8 cellular contexts compared by ENCODE assay signal in genomic region chr5:177350776-177351391, GRCh38. TPM values are rescaled to one million over a fixed set of nuclear protein-coding genes. Genes with fewer than 3 reads are reported as not detected.
DNase-seq lines count a peak whose midpoint lies in the region; ATAC-seq, FAIRE-seq and TF ChIP-seq lines count a peak whose summit lies in the region.

No MANE protein-coding gene starts in this region.

- peaks cover 45% of the 10 kb centered on the region for H3K4me1 Mint-ChIP-seq in activated naive CD8-positive, alpha-beta T cell treated with anti-CD3 and anti-CD28 coated beads, Interleukin-2, amount 10 ng/mL, durations not matched to agents 7 days and 5 days

- H3K36me3 Mint-ChIP-seq in activated naive CD8-positive, alpha-beta T cell treated with anti-CD3 and anti-CD28 coated beads, Interleukin-2, amount 10 ng/mL, durations not matched to agents 7 days and 5 days = peaks cover 13% of the 10 kb centered on the region

- intact Hi-C loops in cardiac septum (cut with DNase I) (no loop called here), kidney (cut with DNase I) (no loop called here), testis (cut with DNase I; ENCODE audit: low total_unique reads) (no loop called here)

- H3K9me3 Mint-ChIP-seq in activated naive CD8-positive, alpha-beta T cell treated with anti-CD3 and anti-CD28 coated beads, Interleukin-2, amount 10 ng/mL, durations not matched to agents 7 days and 5 days = peaks cover 12% of the 10 kb centered on the region

- DNase-seq in cardiac muscle cell (ENCODE audit: low read depth in 1 of 2, low spot score in 1 of 2) = no peak
- DNase-seq in cardiac septum (ENCODE audit: low spot score) = no peak
- no peak for DNase-seq in activated naive CD8-positive, alpha-beta T cell treated with anti-CD3 and anti-CD28 coated beads, Interleukin-2, amount 10 ng/mL, durations not matched to agents 7 days and 5 days
- DNase-seq in kidney = no peak
- DNase-seq in testis = no peak
- no peak for DNase-seq in ACHN
- no peak for DNase-seq in cortex of kidney (lab: John Stamatoyannopoulos, UW)

- H3K27ac ChIP-seq in cardiac muscle cell = peak overlapping the region; percentile 95
- peak overlapping the region; percentile 90 to 96 for H3K27ac ChIP-seq in kidney (ENCODE audit: low read depth in 2 of 2, low read length in 2 of 2)
- H3K27ac ChIP-seq in testis = peak overlapping the region; percentile 85 to 93

- H3K4me1 ChIP-seq in cardiac muscle cell (ENCODE audit: low read depth) (peaks cover 7% of the 10 kb centered on the region), kidney (ENCODE audit: control insufficient read depth in 1 of 2, insufficient read depth in 1 of 2, low read depth in 1 of 2, low read length in 2 of 2) (peaks cover 13 to 19% of the 10 kb centered on the region in 2 donors), testis (peaks cover 16% of the 10 kb centered on the region)

- in situ Hi-C loops in ACHN (cut with HindIII; ENCODE audit: low pct_ligation_motif_present, low pct_unique_long_range_greater_than_20kb, low sequenced_read_pairs) = no loop called here

- peak overlapping the region; percentile 94 to 100 for H3K9ac ChIP-seq in kidney (ENCODE audit: low read length in 2 of 2)

- H3K4me3 ChIP-seq in cardiac muscle cell (peak overlapping the region; percentile 72), kidney (ENCODE audit: low read length in 2 of 2) (peak overlapping the region; percentile 99 to 100), testis (peak overlapping the region; percentile 70 to 86)

- FAIRE-seq in kidney (lab: Jason Lieb, UNC) = no peak

- no peaks in the 10 kb centered on the region for H3K27me3 ChIP-seq in cardiac muscle cell
- no peaks in the 10 kb centered on the region for H3K27me3 ChIP-seq in testis

- peak overlapping the region; percentile 100 for H3K27ac Mint-ChIP-seq in activated naive CD8-positive, alpha-beta T cell treated with anti-CD3 and anti-CD28 coated beads, Interleukin-2, amount 10 ng/mL, durations not matched to agents 7 days and 5 days

- TF ChIP-seq POLR2A in testis (IDR thresholded peaks at IDR 0.05) = no peak

- H3K9me3 ChIP-seq in cardiac muscle cell (ENCODE audit: low read depth) (no peaks in the 10 kb centered on the region), kidney (ENCODE audit: control insufficient read depth in 1 of 2, low read length in 2 of 2) (no peaks in the 10 kb centered on the region), testis (no peaks in the 10 kb centered on the region)

- no peak for ATAC-seq in activated naive CD8-positive, alpha-beta T cell treated with anti-CD3 and anti-CD28 coated beads, Interleukin-2, amount 10 ng/mL, durations not matched to agents 7 days and 5 days (ENCODE audit: low read depth)
- ATAC-seq in GM21717 (IDR thresholded peaks at IDR 0.05; ENCODE audit: unreplicated experiment) = no peak

- peaks cover under 1% of the 10 kb centered on the region for H3K36me3 ChIP-seq in cardiac muscle cell
- peaks cover 5 to 7% of the 10 kb centered on the region in 2 donors for H3K36me3 ChIP-seq in kidney (ENCODE audit: control insufficient read depth in 1 of 2, insufficient read depth in 2 of 2, low read length in 2 of 2)
- no peaks in the 10 kb centered on the region for H3K36me3 ChIP-seq in testis (ENCODE audit: low read depth, missing control alignments)

- H3K4me3 Mint-ChIP-seq in activated naive CD8-positive, alpha-beta T cell treated with anti-CD3 and anti-CD28 coated beads, Interleukin-2, amount 10 ng/mL, durations not matched to agents 7 days and 5 days = peak overlapping the region; percentile 99

- no peaks in the 10 kb centered on the region for H3K27me3 Mint-ChIP-seq in activated naive CD8-positive, alpha-beta T cell treated with anti-CD3 and anti-CD28 coated beads, Interleukin-2, amount 10 ng/mL, durations not matched to agents 7 days and 5 days

- TF ChIP-seq CTCF in cardiac muscle cell (IDR thresholded peaks at IDR 0.05; ENCODE audit: low read depth, low read length) (no peak), kidney (IDR thresholded peaks at IDR 0.05; ENCODE audit: borderline replicate concordance, extremely low read depth, insufficient read depth) (no peak), testis (IDR thresholded peaks at IDR 0.05) (no peak)

- POLR2A ChIA-PET in activated naive CD8-positive, alpha-beta T cell treated with anti-CD3 and anti-CD28 coated beads, Interleukin-2, amount 10 ng/mL, durations not matched to agents 7 days and 5 days (lab: Charles Lee) = interaction anchor here (1.8 to 3.1 kb wide), 5 partner anchors 10 to 121 kb away, joined by 5 to 19 read pairs (median 11); partner anchors contain the start of gene GRK6

- 9 to 14% methylated on average over 19 of the region's 19 CpGs for WGBS in testis, 2 donors

RNA-seq across cellular contexts. Expression of gene LMAN2, which starts 0.6 kb away (rescaled TPM):
- total RNA-seq in cardiac muscle cell (163 and 198 TPM in 2 replicates), cardiac septum (67.5 TPM), kidney (137 TPM), testis (100 to 1,000 TPM; 355 TPM)
- polyA plus RNA-seq in cardiac muscle cell (213 and 261 TPM in 2 replicates), kidney (ENCODE audit: insufficient read depth, low read depth, low replicate concordance) (190 TPM), testis (ENCODE audit: insufficient read depth, low read depth, low replicate concordance) (254 TPM)
- 100 to 1,000 TPM; 110 to 116 TPM for total RNA-seq in activated naive CD8-positive, alpha-beta T cell treated with anti-CD3 and anti-CD28 coated beads, Interleukin-2, amount 10 ng/mL, durations not matched to agents 7 days and 5 days

RNA-seq across cellular contexts. Expression of gene RGS14, which starts 6.8 kb away (rescaled TPM):
- total RNA-seq in cardiac muscle cell (68.1 and 139 TPM in 2 replicates), cardiac septum (4.3 TPM), kidney (28.4 TPM), testis (10 to 100 TPM; 39.2 to 40.5 TPM)
- polyA plus RNA-seq in cardiac muscle cell (33.6 and 76.5 TPM in 2 replicates), kidney (ENCODE audit: insufficient read depth, low read depth, low replicate concordance) (56.3 TPM), testis (ENCODE audit: insufficient read depth, low read depth, low replicate concordance) (25.3 TPM)
- 100 to 1,000 TPM; 113 to 124 TPM for total RNA-seq in activated naive CD8-positive, alpha-beta T cell treated with anti-CD3 and anti-CD28 coated beads, Interleukin-2, amount 10 ng/mL, durations not matched to agents 7 days and 5 days

RNA-seq across cellular contexts. Expression of gene SLC34A1, which starts 33.4 kb away (rescaled TPM):
- not detected in 2 replicates for total RNA-seq in cardiac muscle cell
- polyA plus RNA-seq in cardiac muscle cell = not detected in 2 replicates
- not detected for total RNA-seq in cardiac septum
- 1 to 10 TPM; 1.9 to 2.1 TPM for total RNA-seq in activated naive CD8-positive, alpha-beta T cell treated with anti-CD3 and anti-CD28 coated beads, Interleukin-2, amount 10 ng/mL, durations not matched to agents 7 days and 5 days
- 0.91 TPM for total RNA-seq in kidney
- polyA plus RNA-seq in kidney (ENCODE audit: insufficient read depth, low read depth, low replicate concordance) = 211 TPM
- under 1 TPM in 1 of 2 donors, not detected in 1; 0.19 TPM for total RNA-seq in testis
- polyA plus RNA-seq in testis (ENCODE audit: insufficient read depth, low read depth, low replicate concordance) = not detected

RNA-seq across cellular contexts. Expression of gene MXD3, which starts 39.2 kb away (rescaled TPM):
- total RNA-seq in cardiac muscle cell (15.2 and 112 TPM in 2 replicates), cardiac septum (1.9 TPM), kidney (6.6 TPM), testis (10 to 100 TPM; 12.5 to 12.9 TPM)
- polyA plus RNA-seq in cardiac muscle cell (7.3 and 50.5 TPM in 2 replicates), kidney (ENCODE audit: insufficient read depth, low read depth, low replicate concordance) (4.9 TPM), testis (ENCODE audit: insufficient read depth, low read depth, low replicate concordance) (7.7 TPM)
- total RNA-seq in activated naive CD8-positive, alpha-beta T cell treated with anti-CD3 and anti-CD28 coated beads, Interleukin-2, amount 10 ng/mL, durations not matched to agents 7 days and 5 days = 10 to 100 TPM; 85.0 to 94.0 TPM

RNA-seq across cellular contexts. Expression of gene PRELID1, which starts 47.3 kb away (rescaled TPM):
- total RNA-seq in cardiac muscle cell (86.0 and 156 TPM in 2 replicates), cardiac septum (49.8 TPM), kidney (90.8 TPM), testis (10 to 100 TPM; 65.7 to 83.4 TPM)
- polyA plus RNA-seq in cardiac muscle cell (134 and 185 TPM in 2 replicates), kidney (ENCODE audit: insufficient read depth, low read depth, low replicate concordance) (351 TPM), testis (ENCODE audit: insufficient read depth, low read depth, low replicate concordance) (78.3 TPM)
- 100 to 1,000 TPM; 104 TPM for total RNA-seq in activated naive CD8-positive, alpha-beta T cell treated with anti-CD3 and anti-CD28 coated beads, Interleukin-2, amount 10 ng/mL, durations not matched to agents 7 days and 5 days
